28 cellular contexts compared by ENCODE assay signal in the genomic region with DNA sequence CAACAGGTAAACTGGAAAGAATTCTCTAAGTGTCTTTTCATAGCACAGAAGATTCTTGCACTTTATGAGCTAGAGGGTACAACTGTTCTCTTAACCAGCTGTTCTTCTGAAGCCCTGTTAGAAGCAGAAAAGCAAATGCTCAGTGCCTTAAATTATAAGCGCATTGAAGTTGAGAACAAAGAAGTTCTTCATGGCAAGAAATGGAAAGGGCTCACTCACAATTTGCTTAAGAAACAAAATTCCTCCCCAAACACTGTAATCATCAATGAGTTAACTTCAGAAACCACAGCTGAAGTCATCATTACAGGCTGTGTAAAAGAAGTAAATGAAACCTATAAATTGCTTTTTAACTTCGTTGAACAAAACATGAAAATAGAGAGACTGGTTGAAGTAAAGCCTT.
"Had no signal": no experiment of that assay in that cellular context is flagged by ENCODE, and none has a peak within 500 bp of the region (broad histone marks: within the 10 kb centered on the region; RNA-seq: fewer than 3 reads in every experiment).

No MANE protein-coding gene starts in this region.

- H3K27ac Mint-ChIP-seq: activated naive CD8-positive, alpha-beta T cell treated with anti-CD3 and anti-CD28 coated beads for 36 hours; activated T-cell treated with anti-CD3 and anti-CD28 coated beads, Interleukin-2, amount 50 U/mL, for 24 hours; activated T-helper 2 cell treated with anti-CD3 and anti-CD28 coated beads, Interferon-gamma antibody, Interleukin-2, Interleukin-4, amounts not matched to agents 10 μg/mL and 5 μg/mL and 100 μg/mL, durations not matched to agents 14 hours and 24 hours and 36 hours; brain; endodermal cell; mesothelial cell of epicardium; neural progenitor cell had no signal

- H3K9me3 ChIP-seq: ascending aorta, esophagus muscularis mucosa, heart right ventricle, left ventricle myocardium inferior, psoas muscle, tibial nerve had no signal

- H3K4me3 ChIP-seq: ascending aorta, esophagus muscularis mucosa, heart right ventricle, left ventricle myocardium inferior, neural progenitor cell, psoas muscle, smooth muscle cell, tibial nerve had no signal

- DNase-seq: activated CD4-positive, alpha-beta T cell treated with anti-CD3 and anti-CD28 coated beads for 4 hours; activated CD4-positive, alpha-beta T cell treated with anti-CD3 and anti-CD28 coated beads, Interleukin-2, amount 50 U/mL, for 4 hours; activated CD4-positive, CD25-positive, alpha-beta regulatory T cell; activated CD8-positive, alpha-beta memory T cell treated with anti-CD3 and anti-CD28 coated beads, Interleukin-2, amount 50 U/mL, for 48 hours; activated naive CD4-positive, alpha-beta T cell; activated naive CD8-positive, alpha-beta T cell treated with anti-CD3 and anti-CD28 coated beads for 36 hours; activated T-cell treated with anti-CD3 and anti-CD28 coated beads, Interleukin-2, amount 50 U/mL, for 24 hours; endodermal cell; foreskin keratinocyte; heart right ventricle; left ventricle myocardium inferior; naive thymus-derived CD8-positive, alpha-beta T cell; occipital lobe; psoas muscle; stimulated activated CD4-positive, alpha-beta T cell treated with anti-CD3 and anti-CD28 coated beads, Interleukin-1b, Interleukin-23, amount 100 ng/mL, for 48 hours; stimulated activated CD4-positive, alpha-beta T cell treated with anti-CD3 and anti-CD28 coated beads, Interleukin-4, amount 100 ng/mL, for 4 hours; stimulated activated CD8-positive, alpha-beta memory T cell treated with anti-CD3 and anti-CD28 coated beads, Interleukin-4, amount 100 ng/mL, for 48 hours; stimulated activated naive CD4-positive, alpha-beta T cell treated with Interleukin-2 at 50 U/mL for 16 hours had no signal

- H3K9me3 Mint-ChIP-seq: activated naive CD8-positive, alpha-beta T cell treated with anti-CD3 and anti-CD28 coated beads for 36 hours; activated T-cell treated with anti-CD3 and anti-CD28 coated beads, Interleukin-2, amount 50 U/mL, for 24 hours; activated T-helper 2 cell treated with anti-CD3 and anti-CD28 coated beads, Interferon-gamma antibody, Interleukin-2, Interleukin-4, amounts not matched to agents 10 μg/mL and 5 μg/mL and 100 μg/mL, durations not matched to agents 14 hours and 24 hours and 36 hours; brain; endodermal cell; mesothelial cell of epicardium; naive thymus-derived CD8-positive, alpha-beta T cell; neural progenitor cell had no signal

- H3K27me3 ChIP-seq: ascending aorta, esophagus muscularis mucosa, foreskin keratinocyte, heart right ventricle, neural progenitor cell, tibial nerve had no signal

- H3K27ac ChIP-seq: ascending aorta, esophagus muscularis mucosa, foreskin keratinocyte, heart right ventricle, left ventricle myocardium inferior, neural progenitor cell, parathyroid adenoma, psoas muscle, tibial nerve had no signal

- FAIRE-seq: islet of Langerhans had no signal

- H3K36me3 ChIP-seq: neural progenitor cell had no signal

- ATAC-seq: foreskin keratinocyte; heart right ventricle; naive thymus-derived CD8-positive, alpha-beta T cell; psoas muscle had no signal

- H3K4me3 Mint-ChIP-seq: activated naive CD8-positive, alpha-beta T cell treated with anti-CD3 and anti-CD28 coated beads for 36 hours; activated T-cell treated with anti-CD3 and anti-CD28 coated beads, Interleukin-2, amount 50 U/mL, for 24 hours; brain; endodermal cell; mesothelial cell of epicardium; naive thymus-derived CD8-positive, alpha-beta T cell; neural progenitor cell had no signal

- H3K4me1 ChIP-seq: ascending aorta, esophagus muscularis mucosa, heart right ventricle, left ventricle myocardium inferior, neural progenitor cell, parathyroid adenoma, psoas muscle, tibial nerve had no signal

- H3K36me3 Mint-ChIP-seq: brain, neural progenitor cell had no signal

- H3K4me1 Mint-ChIP-seq: mesothelial cell of epicardium had no signal

- H3K27me3 Mint-ChIP-seq: activated naive CD8-positive, alpha-beta T cell treated with anti-CD3 and anti-CD28 coated beads for 36 hours; activated T-cell treated with anti-CD3 and anti-CD28 coated beads, Interleukin-2, amount 50 U/mL, for 24 hours; naive thymus-derived CD8-positive, alpha-beta T cell had no signal
